ENCODE assay signal across 19 cellular contexts in the genomic region with DNA sequence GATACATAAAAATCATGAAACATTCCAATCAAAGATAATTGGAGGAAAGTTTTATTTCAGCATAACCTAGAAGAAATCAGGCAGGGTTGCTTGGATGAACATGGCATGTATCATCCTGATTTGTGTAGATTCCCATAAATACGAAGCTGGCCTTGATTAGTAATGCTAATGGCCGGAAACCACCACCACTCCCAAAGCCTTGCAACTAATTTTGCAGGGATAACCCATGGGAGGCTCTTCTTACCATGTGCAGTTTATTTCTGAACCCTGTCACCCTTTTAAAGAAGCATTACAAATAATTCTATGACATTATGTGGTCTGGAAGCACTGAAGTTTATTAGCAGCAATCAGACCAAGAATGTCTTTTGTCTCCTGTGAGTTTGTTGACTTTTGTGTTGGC.
DNase-seq lines count a peak whose midpoint lies in the region; TF ChIP-seq lines count a peak whose summit lies in the region.
"Had no signal": no experiment of that assay in that cellular context is flagged by ENCODE, and none has a peak within 500 bp of the region (broad histone marks: within the 10 kb centered on the region; RNA-seq: fewer than 3 reads in every experiment).

No MANE protein-coding gene starts in this region.

- no peaks in the 10 kb centered on the region for H3K79me2 ChIP-seq in GM23248 (ENCODE audit: insufficient read depth)

- in situ Hi-C loops in GM23248 (cut with MboI), result no loop called here

- no peaks in the 10 kb centered on the region for H4K20me1 ChIP-seq in GM23248 (ENCODE audit: insufficient read depth)

- peak overlapping the region; percentile 69 for H3K4me2 ChIP-seq in GM23248 (ENCODE audit: unreplicated experiment)

- H3K9ac ChIP-seq in GM23248, result peak overlapping the region; percentile 12; the same call in 1 of the 2 replicates

- H3K27ac ChIP-seq in GM23248 (peak overlapping the region; percentile 72), substantia nigra (ENCODE audit: low read depth, low read length, poor library complexity, severe bottlenecking) (no peak overlapping the region)
- H3K27ac ChIP-seq in effector memory CD4-positive, alpha-beta T cell (ENCODE audit: insufficient read depth, low read length, poor library complexity, severe bottlenecking), result no peak overlapping the region
- H3K27ac ChIP-seq: Peyer's patch had no signal

- no peaks in the 10 kb centered on the region for H3K9me3 ChIP-seq in GM23248 (ENCODE audit: low read depth)
- H3K9me3 ChIP-seq in effector memory CD4-positive, alpha-beta T cell (ENCODE audit: control insufficient read depth, low read length), result no peaks in the 10 kb centered on the region
- H3K9me3 ChIP-seq: Peyer's patch had no signal

- H3K27me3 ChIP-seq in BJ (ENCODE audit: control insufficient read depth, insufficient read depth, low read length) (no peaks in the 10 kb centered on the region), GM23248 (replicated peaks; ENCODE audit: insufficient read depth) (no peaks in the 10 kb centered on the region)
- H3K27me3 ChIP-seq in effector memory CD4-positive, alpha-beta T cell (replicated peaks; ENCODE audit: control insufficient read depth, insufficient read depth, low read length, poor library complexity, severe bottlenecking), result no peaks in the 10 kb centered on the region
- H3K27me3 ChIP-seq: Peyer's patch had no signal

- DNase-seq in BJ (ENCODE audit: low read depth), result peak; percentile 85
- peak; percentile 92 for DNase-seq in GM23248
- DNase-seq in fibroblast of gingiva (ENCODE audit: low read depth), result peak; percentile 91
- no peak for DNase-seq in substantia nigra (lab: John Stamatoyannopoulos, UW)
- no peak for DNase-seq in iPS-NIHi11 (ENCODE audit: low spot score)
- DNase-seq in NCI-H1105 treated with DMSO at 0.1 percent for 48 hours (lab: John Stamatoyannopoulos, UW), result no peak
- no peak for DNase-seq in effector memory CD4-positive, alpha-beta T cell
- DNase-seq: AML-193; Calu3; CD4-positive, alpha-beta T cell; GF-D8; H9; MM.1S; NCI-H1105; NCI-H187; NCI-H2171; NCI-H446 treated with DMSO at 0.1 percent for 48 hours; NCI-H774; Peyer's patch had no signal

- TF ChIP-seq CTCF in BJ (IDR thresholded peaks at IDR 0.05; ENCODE audit: insufficient read depth, low read depth, low read length), result no peak

- H3K9me2 ChIP-seq in GM23248 (ENCODE audit: insufficient read depth), result no peaks in the 10 kb centered on the region

- no peak overlapping the region for H2AFZ ChIP-seq in GM23248

- H3F3A ChIP-seq in GM23248 (ENCODE audit: insufficient read depth), result peaks cover 12% of the 10 kb centered on the region

- peaks cover 24% of the 10 kb centered on the region for H3K4me1 ChIP-seq in GM23248 (ENCODE audit: insufficient read depth)
- peaks cover 4% of the 10 kb centered on the region for H3K4me1 ChIP-seq in effector memory CD4-positive, alpha-beta T cell (ENCODE audit: control insufficient read depth, insufficient read depth, low read length, poor library complexity, severe bottlenecking)
- H3K4me1 ChIP-seq: Peyer's patch had no signal

- H3K4me3 ChIP-seq in BJ (ENCODE audit: low read depth, low read length) (no peak overlapping the region), GM23248 (peak overlapping the region; percentile 21; the same call in 1 of the 2 replicates)
- H3K4me3 ChIP-seq in effector memory CD4-positive, alpha-beta T cell (ENCODE audit: insufficient read depth, low read depth, low read length, poor library complexity, severe bottlenecking), result no peak overlapping the region
- H3K4me3 ChIP-seq: Peyer's patch had no signal

- POLR2A ChIA-PET in BJ (lab: Charles Lee), result no interaction called here

- WGBS in GM23248 (ENCODE audit: low coverage in 1 of 2, low lambda C conversion rate in 2 of 2, missing lambda C conversion rate in 2 of 2), 2 experiments, result 0 to 2% methylated on average over 2 of the region's 2 CpGs

- no peaks in the 10 kb centered on the region for H3K36me3 ChIP-seq in BJ (ENCODE audit: control insufficient read depth, insufficient read depth, low read length)
- H3K36me3 ChIP-seq in GM23248 (ENCODE audit: low read depth), result no peaks in the 10 kb centered on the region
- H3K36me3 ChIP-seq in effector memory CD4-positive, alpha-beta T cell (ENCODE audit: control insufficient read depth, insufficient read depth, low read length), result no peaks in the 10 kb centered on the region
- H3K36me3 ChIP-seq: Peyer's patch had no signal

- CTCF ChIA-PET in BJ (lab: Yijun Ruan, JAX), result interaction anchor here (0.6 kb wide), 1 partner anchor 210 kb away, joined by 4 read pairs; no protein-coding TSS in a partner anchor

Comparison
In these comparisons a context has a peak if more than half of its experiments do, and no peak if none do; other contexts are left out.
1. DNase-seq: peak in BJ (single experiment), GM23248 (single experiment) and fibroblast of gingiva (single experiment); none in substantia nigra (0 of 49), iPS-NIHi11 (single experiment), NCI-H1105 treated with DMSO at 0.1 percent for 48 hours (single experiment) and effector memory CD4-positive, alpha-beta T cell (0 of 3).